ENCODE assay signal across 8 cellular contexts in genomic region chr2:6917071-6917760, GRCh38. TPM values are rescaled to one million over a fixed set of nuclear protein-coding genes. Genes with fewer than 3 reads are reported as not detected.
DNase-seq lines count a peak whose midpoint lies in the region; ATAC-seq lines count a peak whose summit lies in the region.

RNF144A (plus strand) TSS chr2:6917412; CDS start chr2:6996927, 79,515 bp downstream.

- no peaks in the 10 kb centered on the region for H3K27me3 Mint-ChIP-seq in activated CD4-positive, alpha-beta memory T cell treated with anti-CD3 and anti-CD28 coated beads for 36 hours

- H3K36me3 Mint-ChIP-seq in activated CD4-positive, alpha-beta memory T cell treated with anti-CD3 and anti-CD28 coated beads for 36 hours: peaks cover 13% of the 10 kb centered on the region

- DNase-seq in NCI-H748 (lab: John Stamatoyannopoulos, UW; ENCODE audit: unreplicated experiment): peak; percentile 81
- no peak for DNase-seq in NCI-H748 treated with DMSO at 0.1 percent for 48 hours (lab: John Stamatoyannopoulos, UW)
- peak; percentile 47 for DNase-seq in NCI-H2196 treated with DMSO at 0.1 percent for 48 hours (lab: John Stamatoyannopoulos, UW; ENCODE audit: unreplicated experiment)
- peak; percentile 78 for DNase-seq in activated CD4-positive, alpha-beta memory T cell treated with anti-CD3 and anti-CD28 coated beads for 36 hours
- DNase-seq in ecto neural progenitor cell (ENCODE audit: low spot score): peak; percentile 83
- DNase-seq in lung microvascular endothelial cell (ENCODE audit: low read depth in 2 of 2): peak; percentile 45 to 77
- peak; percentile 41 for DNase-seq in stimulated activated CD8-positive, alpha-beta memory T cell treated with anti-CD3 and anti-CD28 coated beads, Interleukin-15, amount 100 ng/mL, for 1 hour (ENCODE audit: low read depth)

- CTCF ChIA-PET in activated CD4-positive, alpha-beta memory T cell treated with anti-CD3 and anti-CD28 coated beads for 36 hours (lab: Charles Lee): interaction anchor here (0.7 to 4.5 kb wide), 16 partner anchors 10 to 127 kb away, joined by 3 to 46 read pairs (median 6); partner anchors contain the start of genes CMPK2 and RSAD2

- POLR2A ChIA-PET in activated CD4-positive, alpha-beta memory T cell treated with anti-CD3 and anti-CD28 coated beads for 36 hours (lab: Charles Lee): interaction anchor here (0.6 to 2.1 kb wide), 4 partner anchors 10 to 12 kb away, joined by 3 to 6 read pairs (median 4); no protein-coding TSS in a partner anchor

- H3K9me3 Mint-ChIP-seq in activated CD4-positive, alpha-beta memory T cell treated with anti-CD3 and anti-CD28 coated beads for 36 hours: no peaks in the 10 kb centered on the region

- ATAC-seq in HG02973 (IDR thresholded peaks at IDR 0.05; ENCODE audit: unreplicated experiment): peak; percentile 88

- intact Hi-C loops in activated CD4-positive, alpha-beta memory T cell treated with anti-CD3 and anti-CD28 coated beads for 36 hours (cut with micrococcal nuclease): loop anchor here (1.0 to 10.0 kb wide), 7 partner anchors 8 to 1758 kb away; no protein-coding TSS in a partner anchor

- peaks cover 66% of the 10 kb centered on the region for H3K4me1 Mint-ChIP-seq in activated CD4-positive, alpha-beta memory T cell treated with anti-CD3 and anti-CD28 coated beads for 36 hours (ENCODE audit: low read depth)

- H3K4me3 Mint-ChIP-seq in activated CD4-positive, alpha-beta memory T cell treated with anti-CD3 and anti-CD28 coated beads for 36 hours: peak within 1 kb of the TSS; percentile 69

- peak within 1 kb of the TSS; percentile 67 for H3K27ac Mint-ChIP-seq in activated CD4-positive, alpha-beta memory T cell treated with anti-CD3 and anti-CD28 coated beads for 36 hours

RNA-seq across cellular contexts. Expression of gene RNF144A, which starts in this region (rescaled TPM):
- total RNA-seq in activated CD4-positive, alpha-beta memory T cell treated with anti-CD3 and anti-CD28 coated beads for 36 hours: 10 to 100 TPM; 21.4 to 22.7 TPM
- 8.5 and 11.3 TPM in 2 replicates for total RNA-seq in lung microvascular endothelial cell
